ENCODE assay signal across 1 cellular context in the genomic region with DNA sequence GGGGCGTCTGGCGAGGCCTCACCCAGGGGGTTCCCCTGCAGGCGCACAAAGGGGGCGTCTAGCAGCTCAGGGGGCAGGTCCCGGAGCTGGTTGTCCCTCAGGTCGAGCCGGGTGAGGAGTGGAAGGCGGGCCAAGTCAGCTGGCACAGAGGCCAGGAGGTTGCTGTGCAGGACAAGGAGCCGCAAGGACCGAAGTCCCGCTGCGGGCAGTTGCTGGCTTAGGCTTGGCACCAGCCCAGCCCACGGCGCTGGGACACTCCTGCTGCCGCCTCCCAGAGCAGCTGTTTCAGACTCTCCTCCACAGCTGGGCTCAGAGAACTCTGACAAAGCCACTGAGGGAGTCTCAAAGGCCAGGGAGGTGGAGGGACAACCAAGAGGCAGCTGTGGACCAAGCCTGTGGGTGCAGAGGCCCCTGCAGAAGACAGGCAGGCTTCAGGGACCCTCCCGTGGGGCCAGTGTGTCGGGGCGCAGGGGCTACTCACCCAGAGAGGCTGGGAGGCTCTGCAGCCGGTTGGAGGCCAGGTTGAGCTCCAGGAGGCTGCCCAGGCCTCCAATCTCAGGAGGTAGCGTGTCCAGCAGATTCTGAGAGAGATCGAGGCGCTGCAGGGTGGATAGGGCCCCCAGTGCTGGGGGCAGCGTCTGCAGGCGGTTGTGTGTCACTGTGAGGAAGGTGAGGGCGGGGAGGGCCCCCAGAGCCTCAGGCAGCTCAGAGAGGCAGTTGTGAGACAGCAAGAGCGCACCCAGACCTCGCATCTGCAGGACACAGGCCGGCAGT.
TF ChIP-seq lines count a peak whose summit lies in the region.

No MANE protein-coding gene starts in this region.

TF ChIP-seq in IMR-90, 13 proteins besides CTCF, POLR2A, EP300 and RAD21:
- TF ChIP-seq NFE2L2 (IDR thresholded peaks at IDR 0.05; ENCODE audit: low read depth, low read length) = no peak
- no peak for TF ChIP-seq RCOR1 (IDR thresholded peaks at IDR 0.05; ENCODE audit: insufficient replicate concordance, low read length)
- TF ChIP-seq MAZ (IDR thresholded peaks at IDR 0.05; ENCODE audit: borderline replicate concordance, low read depth, low read length) = no peak
- TF ChIP-seq, protein P1, sequence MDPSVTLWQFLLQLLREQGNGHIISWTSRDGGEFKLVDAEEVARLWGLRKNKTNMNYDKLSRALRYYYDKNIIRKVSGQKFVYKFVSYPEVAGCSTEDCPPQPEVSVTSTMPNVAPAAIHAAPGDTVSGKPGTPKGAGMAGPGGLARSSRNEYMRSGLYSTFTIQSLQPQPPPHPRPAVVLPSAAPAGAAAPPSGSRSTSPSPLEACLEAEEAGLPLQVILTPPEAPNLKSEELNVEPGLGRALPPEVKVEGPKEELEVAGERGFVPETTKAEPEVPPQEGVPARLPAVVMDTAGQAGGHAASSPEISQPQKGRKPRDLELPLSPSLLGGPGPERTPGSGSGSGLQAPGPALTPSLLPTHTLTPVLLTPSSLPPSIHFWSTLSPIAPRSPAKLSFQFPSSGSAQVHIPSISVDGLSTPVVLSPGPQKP (IDR thresholded peaks at IDR 0.05; ENCODE audit: borderline replicate concordance, low read depth, low read length) = no peak
- TF ChIP-seq RFX5 (IDR thresholded peaks at IDR 0.05; ENCODE audit: low read depth, low read length) = no peak
- TF ChIP-seq FOS (IDR thresholded peaks at IDR 0.05; ENCODE audit: low read depth, low read length) = no peak
- no peak for TF ChIP-seq CHD1 (IDR thresholded peaks at IDR 0.05; ENCODE audit: low read depth, low read length)
- TF ChIP-seq BHLHE40 (IDR thresholded peaks at IDR 0.05; ENCODE audit: low read depth, low read length) = no peak
- no peak for TF ChIP-seq SMC3 (IDR thresholded peaks at IDR 0.05; ENCODE audit: low read depth, low read length)
- TF ChIP-seq MAFK (IDR thresholded peaks at IDR 0.05; ENCODE audit: low read depth, low read length) = no peak
- TF ChIP-seq USF2 (IDR thresholded peaks at IDR 0.05; ENCODE audit: low read depth, low read length) = no peak
- TF ChIP-seq CEBPB (IDR thresholded peaks at IDR 0.05; ENCODE audit: low read depth, low read length) = no peak
- TF ChIP-seq MXI1 (IDR thresholded peaks at IDR 0.05; ENCODE audit: borderline replicate concordance, low read depth, low read length) = no peak
